In genomic region chr1:15329481-15329815, GRCh38 we compare ENCODE assay signal across 19 cellular contexts.
DNase-seq lines count a peak whose midpoint lies in the region; ATAC-seq and TF ChIP-seq lines count a peak whose summit lies in the region.
"Had no signal": no experiment of that assay in that cellular context is flagged by ENCODE, and none has a peak within 500 bp of the region (broad histone marks: within the 10 kb centered on the region; RNA-seq: fewer than 3 reads in every experiment).

No MANE protein-coding gene starts in this region.

- DNase-seq in Right ventricle myocardium inferior (ENCODE audit: missing footprints) (no peak), right cardiac atrium (no peak), cerebellum (ENCODE audit: low spot score) (peak; percentile 68), hepatocyte (ENCODE audit: low spot score) (no peak), upper lobe of right lung (no peak), T1000 (lab: John Stamatoyannopoulos, UW) (no peak), SKM-1 treated with dmso at 0.1 percent for 144 hours (lab: John Stamatoyannopoulos, UW; ENCODE audit: unreplicated experiment) (no peak), OCI-M1 (lab: John Stamatoyannopoulos, UW) (no peak)
- DNase-seq: activated CD4-positive, alpha-beta T cell treated with anti-CD3 and anti-CD28 coated beads, Interleukin-2, amount 50 U/mL, for 4 hours; activated naive CD4-positive, alpha-beta T cell; activated T-cell treated with anti-CD3 and anti-CD28 coated beads, Interleukin-2, amount 50 U/mL, for 72 hours; CD4-positive, CD25-positive, alpha-beta regulatory T cell; DND-41; HFFc6; NCI-H1048; stimulated activated CD4-positive, alpha-beta T cell treated with anti-CD3 and anti-CD28 coated beads, Interleukin-4, amount 100 ng/mL, for 4 hours had no signal

- no peak overlapping the region for H3K27ac ChIP-seq in right cardiac atrium (ENCODE audit: low read length)
- no peak overlapping the region for H3K27ac ChIP-seq in hepatocyte
- peak overlapping the region; percentile 18 for H3K27ac ChIP-seq in upper lobe of right lung
- H3K27ac ChIP-seq: 22Rv1, upper lobe of left lung had no signal

- H3K4me3 ChIP-seq in right cardiac atrium (ENCODE audit: low read length) (no peak overlapping the region), hepatocyte (no peak overlapping the region), upper lobe of right lung (no peak overlapping the region)
- H3K4me3 ChIP-seq: GM23338, upper lobe of left lung had no signal

- no peaks in the 10 kb centered on the region for H3K9me2 ChIP-seq in hepatocyte (replicated peaks; ENCODE audit: insufficient read depth)

- H3K27me3 ChIP-seq in right cardiac atrium (ENCODE audit: control insufficient read depth, insufficient read depth) (no peaks in the 10 kb centered on the region), hepatocyte (no peaks in the 10 kb centered on the region), upper lobe of right lung (no peaks in the 10 kb centered on the region)
- H3K27me3 ChIP-seq: upper lobe of left lung had no signal

- H3K36me3 ChIP-seq in hepatocyte (replicated peaks; ENCODE audit: insufficient read depth, low read depth): no peaks in the 10 kb centered on the region
- no peaks in the 10 kb centered on the region for H3K36me3 ChIP-seq in upper lobe of right lung
- H3K36me3 ChIP-seq: upper lobe of left lung had no signal

- WGBS in right cardiac atrium: 37% methylated on average over 8 of the region's 8 CpGs
- 93% methylated on average over 8 of the region's 8 CpGs for WGBS in hepatocyte (ENCODE audit: low lambda C conversion rate, missing lambda C conversion rate)

- TF ChIP-seq CTCF in hepatocyte (IDR thresholded peaks at IDR 0.05; ENCODE audit: poor library complexity) (no peak), upper lobe of right lung (IDR thresholded peaks at IDR 0.05) (no peak)

- intact Hi-C loops in Right ventricle myocardium inferior (cut with DNase I) (loop anchor here (5.0 kb wide), 1 partner anchor 43 kb away; no protein-coding TSS in a partner anchor), right cardiac atrium (cut with DNase I) (no loop called here), upper lobe of right lung (cut with DNase I) (no loop called here)

- no peaks in the 10 kb centered on the region for H3K9me3 ChIP-seq in right cardiac atrium (ENCODE audit: control insufficient read depth, low read length)
- no peaks in the 10 kb centered on the region for H3K9me3 ChIP-seq in hepatocyte (ENCODE audit: low read depth)
- no peaks in the 10 kb centered on the region for H3K9me3 ChIP-seq in upper lobe of right lung
- H3K9me3 ChIP-seq: upper lobe of left lung had no signal

- peak overlapping the region; percentile 23 for H3K4me2 ChIP-seq in hepatocyte
- H3K4me2 ChIP-seq: GM23338 had no signal

- H4K20me1 ChIP-seq in hepatocyte (ENCODE audit: insufficient read depth, poor library complexity, severe bottlenecking): no peaks in the 10 kb centered on the region

- H2AFZ ChIP-seq in hepatocyte: no peak overlapping the region
- H2AFZ ChIP-seq: GM23338 had no signal

- no peaks in the 10 kb centered on the region for H3K79me2 ChIP-seq in hepatocyte

- ATAC-seq in Right ventricle myocardium inferior: peak; percentile 24
- no peak for ATAC-seq in right cardiac atrium
- no peak for ATAC-seq in upper lobe of right lung
- ATAC-seq: activated T-cell treated with anti-CD3 and anti-CD28 coated beads, Interleukin-2, amount 50 U/mL, for 72 hours had no signal

- H3K4me1 ChIP-seq in right cardiac atrium (ENCODE audit: control insufficient read depth, insufficient read depth, low read length): peaks cover 3% of the 10 kb centered on the region
- H3K4me1 ChIP-seq in hepatocyte (ENCODE audit: insufficient read depth): peaks cover 16% of the 10 kb centered on the region
- H3K4me1 ChIP-seq in upper lobe of right lung: peaks cover 27% of the 10 kb centered on the region
